Comparison of ENCODE assay signal across 8 cellular contexts in the genomic region with DNA sequence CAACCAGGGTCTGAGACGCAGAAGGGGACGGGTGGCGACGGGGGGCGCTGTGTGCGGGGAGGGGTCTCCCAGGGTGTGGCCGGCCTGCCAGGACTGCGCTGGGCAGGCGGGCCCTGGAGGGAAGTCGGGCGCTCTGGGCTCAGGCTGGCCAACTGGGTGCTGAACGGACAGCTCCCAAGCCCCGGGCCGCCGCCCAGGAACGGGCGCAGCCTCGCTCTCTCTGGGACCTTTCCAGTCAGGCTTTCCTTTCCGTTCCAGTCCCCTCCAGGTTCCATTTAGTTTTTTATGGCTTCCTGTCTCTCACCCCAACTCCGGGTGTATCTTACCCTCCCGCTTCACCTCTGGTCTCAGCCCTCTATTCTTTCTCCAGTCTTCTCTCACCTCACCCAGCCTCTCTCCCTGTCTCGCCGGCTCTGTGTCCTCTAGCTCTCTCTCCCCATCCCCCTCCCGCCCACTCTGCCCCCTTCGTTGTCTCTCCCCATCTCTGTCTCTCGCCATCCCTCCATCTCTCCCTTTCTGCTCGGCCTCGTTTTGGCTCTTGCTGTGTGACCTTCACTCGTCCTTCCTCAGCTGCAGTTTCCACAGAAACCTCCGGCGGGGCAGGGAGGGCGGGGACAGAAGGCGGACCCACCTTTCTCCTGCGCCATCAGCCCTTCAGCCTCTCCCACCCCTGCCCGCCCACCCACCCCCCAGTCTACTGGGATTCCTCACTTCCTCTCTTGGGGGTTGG. TPM values are rescaled to one million over a fixed set of nuclear protein-coding genes. Genes with fewer than 3 reads are reported as not detected.
DNase-seq lines count a peak whose midpoint lies in the region; ATAC-seq and TF ChIP-seq lines count a peak whose summit lies in the region.

No MANE protein-coding gene starts in this region.

- H3K4me1 ChIP-seq in H9 (ENCODE audit: insufficient read depth, low read length) (no peaks in the 10 kb centered on the region), thymus (ENCODE audit: control insufficient read depth, insufficient read depth, low read length) (peaks cover 20% of the 10 kb centered on the region)

- TF ChIP-seq CTCF in H9 (conservative IDR thresholded peaks at IDR 0.05): no peak

- H2BK12ac ChIP-seq in H9 (ENCODE audit: insufficient read length, low read depth, low read length): no peak overlapping the region

- no peak overlapping the region for H2AK5ac ChIP-seq in H9 (ENCODE audit: insufficient read length, low read length)

- H3T11ph ChIP-seq in H9 (ENCODE audit: low read length): no peak overlapping the region

- H2AFZ ChIP-seq in H9 (ENCODE audit: low read length): no peak overlapping the region

- peaks cover 9% of the 10 kb centered on the region for H3K23me2 ChIP-seq in H9 (ENCODE audit: insufficient read length, low read depth, low read length, poor library complexity, severe bottlenecking)

- H3K9ac ChIP-seq in H9 (ENCODE audit: extremely low read depth, insufficient read length, low read length): no peak overlapping the region

- H3K18ac ChIP-seq in H9 (ENCODE audit: insufficient read length, low read depth, low read length): peak overlapping the region; percentile 22

- H3K27ac ChIP-seq in H9 (ENCODE audit: insufficient read length, low read depth, low read length) (no peak overlapping the region), caudate nucleus (ENCODE audit: low read depth, low read length) (peak overlapping the region; percentile 90), thymus (ENCODE audit: low read depth) (no peak overlapping the region)

- no peaks in the 10 kb centered on the region for H3K36me3 ChIP-seq in thymus (ENCODE audit: control insufficient read depth, insufficient read depth)

- H3K27me3 ChIP-seq in H9 (ENCODE audit: insufficient read depth, low read length) (peaks cover 28% of the 10 kb centered on the region), thymus (ENCODE audit: control insufficient read depth, insufficient read depth) (peaks cover 49% of the 10 kb centered on the region)

- no peak overlapping the region for H4K91ac ChIP-seq in H9 (ENCODE audit: insufficient read length, low read depth, low read length)

- no peak overlapping the region for H2BK20ac ChIP-seq in H9 (ENCODE audit: low read depth, low read length, poor library complexity, severe bottlenecking)

- H4K8ac ChIP-seq in H9 (replicated peaks; ENCODE audit: insufficient read length, low read depth, low read length): no peak overlapping the region

- H3K4me3 Mint-ChIP-seq in H9: peak overlapping the region; percentile 52 to 83

- H2BK15ac ChIP-seq in H9 (ENCODE audit: low read depth, low read length): no peak overlapping the region

- no peak overlapping the region for H2BK120ac ChIP-seq in H9 (ENCODE audit: low read depth, low read length, poor library complexity, severe bottlenecking)

- ATAC-seq in HG03139 (IDR thresholded peaks at IDR 0.05; ENCODE audit: unreplicated experiment) (no peak), GM21447 (IDR thresholded peaks at IDR 0.05; ENCODE audit: unreplicated experiment) (no peak)

- peak overlapping the region; percentile 18 for H3K4me3 ChIP-seq in thymus (ENCODE audit: low read length)

- peaks cover 25 to 48% of the 10 kb centered on the region in 2 experiments for H3K4me1 Mint-ChIP-seq in H9

- no peak overlapping the region for H3K14ac ChIP-seq in H9 (ENCODE audit: insufficient read depth, low read length)

- DNase-seq in A172 (ENCODE audit: low spot score) (peak; percentile 50), H9 (peak; percentile 81), SW480 (ENCODE audit: low spot score) (peak; percentile 71), caudate nucleus (lab: John Stamatoyannopoulos, UW) (peak in 22 of 61 donors; percentile 4 to 67 (median 16)), left kidney (ENCODE audit: low read depth, low spot score) (peak; percentile 86)

- no peaks in the 10 kb centered on the region for H3K79me2 ChIP-seq in H9 (ENCODE audit: insufficient read depth, low read length)

- H4K20me1 ChIP-seq in H9 (ENCODE audit: control insufficient read depth, insufficient read depth, insufficient read length): peaks cover 2% of the 10 kb centered on the region

- no peak overlapping the region for H3K23ac ChIP-seq in H9 (ENCODE audit: insufficient read length, low read depth, low read length)

- no peak overlapping the region for H3K4ac ChIP-seq in H9 (ENCODE audit: low read depth, low read length)

- peaks cover 11 to 21% (median 12%) of the 10 kb centered on the region in 3 experiments for H3K36me3 Mint-ChIP-seq in H9 (ENCODE audit: insufficient read depth in 1 of 3, low read depth in 3 of 3)

- peaks cover 0 to 2% of the 10 kb centered on the region in 2 experiments; a peak in 3 of 5 replicates for H3K9me3 Mint-ChIP-seq in H9

- H2BK5ac ChIP-seq in H9 (ENCODE audit: insufficient read length, low read length): no peak overlapping the region

- H4K5ac ChIP-seq in H9 (ENCODE audit: insufficient read length, low read depth, low read length): no peak overlapping the region

- WGBS in H9 (ENCODE audit: extremely low coverage, insufficient read length, low lambda C conversion rate): no CpG with 5 or more reads among the region's 35 CpGs
- WGBS in thymus: 5% methylated on average over 35 of the region's 35 CpGs

- H3K4me2 ChIP-seq in H9 (ENCODE audit: insufficient read depth, insufficient read length, low read length): peak overlapping the region; percentile 65

- H3K9me3 ChIP-seq in H9 (ENCODE audit: control insufficient read depth, low read depth, low read length) (no peaks in the 10 kb centered on the region), thymus (ENCODE audit: control insufficient read depth) (peaks cover 1% of the 10 kb centered on the region)

- no peak overlapping the region for H3K56ac ChIP-seq in H9 (ENCODE audit: insufficient read length, low read depth, low read length)

- no peaks in the 10 kb centered on the region for H3K79me1 ChIP-seq in H9 (ENCODE audit: insufficient read depth, low read depth, low read length, poor library complexity, severe bottlenecking)

- peaks cover 90% of the 10 kb centered on the region for H3K27me3 Mint-ChIP-seq in H9 (ENCODE audit: low read depth)

- no peak overlapping the region for H3K27ac Mint-ChIP-seq in H9

RNA-seq across cellular contexts. Expression of a gene that starts 3.3 kb away (rescaled TPM):
- total RNA-seq in A172 (2014; rRNA removed; shearing (Covaris generic)): 0.76 and 0.86 TPM in 2 replicates
- total RNA-seq in H9 (2021): 11.6 and 12.0 TPM in 2 replicates
- 2.6 TPM for polyA plus RNA-seq in thymus

RNA-seq across cellular contexts. Expression of a gene that starts 38.2 kb away (rescaled TPM):
- 105 and 138 TPM in 2 replicates for total RNA-seq in A172 (2014; rRNA removed; shearing (Covaris generic))
- 94.0 and 105 TPM in 2 replicates for total RNA-seq in H9 (2021)
- 111 TPM for polyA plus RNA-seq in thymus
